In genomic region chr11:6319879-6320410, GRCh38 we compare ENCODE assay signal across 8 cellular contexts. TPM values are rescaled to one million over a fixed set of nuclear protein-coding genes. Genes with fewer than 3 reads are reported as not detected.
DNase-seq lines count a peak whose midpoint lies in the region; ATAC-seq and TF ChIP-seq lines count a peak whose summit lies in the region.

No MANE protein-coding gene starts in this region.

- H3K36me3 ChIP-seq in tibial artery: no peaks in the 10 kb centered on the region

- H3K9me3 Mint-ChIP-seq in T-helper 1 cell treated with Interleukin-12 subunit alpha and Interleukin-12 subunit beta and Interleukin-4 antibody, amounts not matched to agents 30 μg/mL and 1 μg/mL, for 36 hours: no peaks in the 10 kb centered on the region
- H3K9me3 Mint-ChIP-seq in endothelial cell (ENCODE audit: unreplicated experiment) (no peaks in the 10 kb centered on the region), mesothelial cell of epicardium (no peaks in the 10 kb centered on the region)

- H3K9me3 ChIP-seq in tibial artery: no peaks in the 10 kb centered on the region

- intact Hi-C loops in tibial artery (cut with DNase I; ENCODE audit: low total_unique reads): loop anchor here (5.0 kb wide), 2 partner anchors 37 to 68 kb away; no protein-coding TSS in a partner anchor

- H3K4me3 Mint-ChIP-seq in T-helper 1 cell treated with Interleukin-12 subunit alpha and Interleukin-12 subunit beta and Interleukin-4 antibody, amounts not matched to agents 30 μg/mL and 1 μg/mL, for 36 hours: peak overlapping the region; percentile 78
- H3K4me3 Mint-ChIP-seq in endothelial cell (ENCODE audit: unreplicated experiment): peak overlapping the region; percentile 88
- peak overlapping the region; percentile 77 for H3K4me3 Mint-ChIP-seq in mesothelial cell of epicardium

- DNase-seq in endothelial cell (ENCODE audit: low spot score): peak; percentile 62
- peak; percentile 50 to 67 for DNase-seq in mesothelial cell of epicardium (ENCODE audit: low spot score in 2 of 2, unreplicated experiment in 2 of 2)
- peak; percentile 95 to 98 for DNase-seq in tibial artery
- no peak for DNase-seq in NCI-H1092 treated with DMSO at 0.1 percent for 48 hours (lab: John Stamatoyannopoulos, UW)
- DNase-seq in NCI-H1694 (lab: John Stamatoyannopoulos, UW): no peak

- no peak for TF ChIP-seq CTCF in endothelial cell (IDR thresholded peaks at IDR 0.05; ENCODE audit: unreplicated experiment)
- TF ChIP-seq CTCF in mesothelial cell of epicardium (IDR thresholded peaks at IDR 0.05; ENCODE audit: unreplicated experiment): no peak
- TF ChIP-seq CTCF in tibial artery (IDR thresholded peaks at IDR 0.05): no peak

- H3K4me1 ChIP-seq in tibial artery: peaks cover 0 to 60% (median 32%) of the 10 kb centered on the region in 4 donors

- H3K27ac ChIP-seq in tibial artery: peak overlapping the region; percentile 100

- peak overlapping the region; percentile 65 to 81 for H3K4me3 ChIP-seq in tibial artery

- H3K36me3 Mint-ChIP-seq in T-helper 1 cell treated with Interleukin-12 subunit alpha and Interleukin-12 subunit beta and Interleukin-4 antibody, amounts not matched to agents 30 μg/mL and 1 μg/mL, for 36 hours (ENCODE audit: low read depth): no peaks in the 10 kb centered on the region
- H3K36me3 Mint-ChIP-seq in endothelial cell (ENCODE audit: low read depth, unreplicated experiment): peaks cover 5% of the 10 kb centered on the region
- H3K36me3 Mint-ChIP-seq in mesothelial cell of epicardium: no peaks in the 10 kb centered on the region

- peaks cover 41% of the 10 kb centered on the region for H3K27me3 Mint-ChIP-seq in T-helper 1 cell treated with Interleukin-12 subunit alpha and Interleukin-12 subunit beta and Interleukin-4 antibody, amounts not matched to agents 30 μg/mL and 1 μg/mL, for 36 hours (ENCODE audit: low read depth)
- H3K27me3 Mint-ChIP-seq in endothelial cell (ENCODE audit: unreplicated experiment): peaks cover 9% of the 10 kb centered on the region
- H3K27me3 Mint-ChIP-seq in mesothelial cell of epicardium (ENCODE audit: low read depth): peaks cover 21% of the 10 kb centered on the region

- ATAC-seq in GM18498 (IDR thresholded peaks at IDR 0.05; ENCODE audit: unreplicated experiment) (peak; percentile 49), HG02588 (IDR thresholded peaks at IDR 0.05; ENCODE audit: unreplicated experiment) (peak; percentile 53)

- H3K4me1 Mint-ChIP-seq in T-helper 1 cell treated with Interleukin-12 subunit alpha and Interleukin-12 subunit beta and Interleukin-4 antibody, amounts not matched to agents 30 μg/mL and 1 μg/mL, for 36 hours (ENCODE audit: low read depth): peaks cover 27% of the 10 kb centered on the region
- H3K4me1 Mint-ChIP-seq in endothelial cell (ENCODE audit: unreplicated experiment): peaks cover 50% of the 10 kb centered on the region
- peaks cover 34% of the 10 kb centered on the region for H3K4me1 Mint-ChIP-seq in mesothelial cell of epicardium

- H3K27me3 ChIP-seq in tibial artery: no peaks in the 10 kb centered on the region

- peak overlapping the region; percentile 49 for H3K27ac Mint-ChIP-seq in T-helper 1 cell treated with Interleukin-12 subunit alpha and Interleukin-12 subunit beta and Interleukin-4 antibody, amounts not matched to agents 30 μg/mL and 1 μg/mL, for 36 hours
- peak overlapping the region; percentile 93 for H3K27ac Mint-ChIP-seq in endothelial cell (ENCODE audit: unreplicated experiment)
- peak overlapping the region; percentile 84 for H3K27ac Mint-ChIP-seq in mesothelial cell of epicardium

RNA-seq across cellular contexts. Expression of gene CAVIN3, which starts 0.4 kb away (rescaled TPM):
- 91.0 TPM for total RNA-seq in endothelial cell (ENCODE audit: unreplicated experiment)
- total RNA-seq in mesothelial cell of epicardium: 15.3 to 16.4 TPM (median 16.3 TPM) in 3 replicates

Comparison
In these comparisons a context has a peak if more than half of its experiments do, and no peak if none do; other contexts are left out.
1. DNase-seq: peak in endothelial cell (single experiment), mesothelial cell of epicardium (2 of 2) and tibial artery (2 of 2); none in NCI-H1092 treated with DMSO at 0.1 percent for 48 hours (single experiment) and NCI-H1694 (single experiment).
2. Peak in every context shown above with its lines, with median percentiles within 50 percentile points of each other: H3K27ac Mint-ChIP-seq and H3K4me3 Mint-ChIP-seq.